ENCODE assay signal across 8 cellular contexts in genomic region chr1:110630770-110631663, GRCh38. TPM values are rescaled to one million over a fixed set of nuclear protein-coding genes. Genes with fewer than 3 reads are reported as not detected.
A peak's percentile ranks its signal among the peaks of the same experiment; 100 is the strongest.
DNase-seq lines count a peak whose midpoint lies in the region; ATAC-seq, FAIRE-seq and TF ChIP-seq lines count a peak whose summit lies in the region.

No MANE protein-coding gene starts in this region.

- 27% methylated on average over 13 of the region's 13 CpGs for WGBS in pancreas, 2 donors

- DNase-seq in ELR (ENCODE audit: low read depth) = peak; percentile 72
- peak; percentile 92 for DNase-seq in Karpas-422
- peak; percentile 59 for DNase-seq in RKO (ENCODE audit: low spot score)
- peak; percentile 84 for DNase-seq in activated T-helper 1 cell treated with anti-CD3 and anti-CD28 coated beads, Interleukin-12 subunit alpha, Interleukin-12 subunit beta, Interleukin-2, Interleukin-4 antibody, amounts not matched to agents 30 ng/mL and 10 ng/mL and 1 ng/mL, durations not matched to agents 14 hours and 24 hours and 36 hours (ENCODE audit: low spot score)
- peak; percentile 54 for DNase-seq in fibroblast of villous mesenchyme (ENCODE audit: low read depth)
- peak; percentile 65 to 88 (median 83) for DNase-seq in pancreas
- peak; percentile 87 for DNase-seq in upper lobe of right lung

- H3K36me3 ChIP-seq in Karpas-422 (ENCODE audit: insufficient read depth, low read length) (no peaks in the 10 kb centered on the region), pancreas (no peaks in the 10 kb centered on the region), upper lobe of right lung (no peaks in the 10 kb centered on the region)

- intact Hi-C loops in activated T-helper 1 cell treated with anti-CD3 and anti-CD28 coated beads, Interleukin-12 subunit alpha, Interleukin-12 subunit beta, Interleukin-2, Interleukin-4 antibody, amounts not matched to agents 30 ng/mL and 10 ng/mL and 1 ng/mL, durations not matched to agents 14 hours and 24 hours and 36 hours (cut with micrococcal nuclease) = loop anchor here (1.0 to 10.0 kb wide), 7 partner anchors 12 to 296 kb away; partner anchors contain the start of gene RBM15
- intact Hi-C loops in pancreas (cut with DNase I) (loop anchor here (5.0 to 10.0 kb wide), 4 partner anchors 134 to 151 kb away; no protein-coding TSS in a partner anchor), upper lobe of right lung (cut with DNase I) (loop anchor here (5.0 kb wide), 1 partner anchor 141 kb away; no protein-coding TSS in a partner anchor)

- H3K27ac ChIP-seq in Karpas-422 (ENCODE audit: low read length) (no peak overlapping the region), pancreas (no peak overlapping the region), upper lobe of right lung (no peak overlapping the region)

- no peaks in the 10 kb centered on the region for H4K20me1 ChIP-seq in Karpas-422 (ENCODE audit: insufficient read depth, low read depth, low read length)

- H3K4me3 ChIP-seq in Karpas-422 (ENCODE audit: low read length) (no peak overlapping the region), fibroblast of villous mesenchyme (ENCODE audit: low read depth, low read length) (no peak overlapping the region), pancreas (no peak overlapping the region), upper lobe of right lung (no peak overlapping the region)

- FAIRE-seq in pancreas (lab: Jason Lieb, UNC) = no peak

- H3K9me3 Mint-ChIP-seq in activated T-helper 1 cell treated with anti-CD3 and anti-CD28 coated beads, Interleukin-12 subunit alpha, Interleukin-12 subunit beta, Interleukin-2, Interleukin-4 antibody, amounts not matched to agents 30 ng/mL and 10 ng/mL and 1 ng/mL, durations not matched to agents 14 hours and 24 hours and 36 hours = peaks cover 3% of the 10 kb centered on the region

- H3K79me2 ChIP-seq in Karpas-422 (ENCODE audit: low read length) = no peaks in the 10 kb centered on the region

- H2AFZ ChIP-seq in Karpas-422 (ENCODE audit: low read length) = no peak overlapping the region

- peak; percentile 47 for ATAC-seq in GM21825 (IDR thresholded peaks at IDR 0.05; ENCODE audit: unreplicated experiment)
- ATAC-seq in pancreas = peak; percentile 66 to 87 (median 84)
- peak; percentile 93 for ATAC-seq in upper lobe of right lung

- H3K9me3 ChIP-seq in Karpas-422 (ENCODE audit: low read length) (no peaks in the 10 kb centered on the region), pancreas (no peaks in the 10 kb centered on the region), upper lobe of right lung (no peaks in the 10 kb centered on the region)

- peaks cover 3% of the 10 kb centered on the region; the same call in 1 of the 2 replicates for H3K4me1 ChIP-seq in Karpas-422 (ENCODE audit: low read length)
- peaks cover 0 to 9% (median 0%) of the 10 kb centered on the region in 3 donors for H3K4me1 ChIP-seq in pancreas
- peaks cover 18% of the 10 kb centered on the region for H3K4me1 ChIP-seq in upper lobe of right lung

- H3K4me2 ChIP-seq in Karpas-422 (ENCODE audit: low read depth, low read length, poor library complexity, severe bottlenecking) = no peak overlapping the region

- H3K4me3 Mint-ChIP-seq in activated T-helper 1 cell treated with anti-CD3 and anti-CD28 coated beads, Interleukin-12 subunit alpha, Interleukin-12 subunit beta, Interleukin-2, Interleukin-4 antibody, amounts not matched to agents 30 ng/mL and 10 ng/mL and 1 ng/mL, durations not matched to agents 14 hours and 24 hours and 36 hours = no peak overlapping the region

- no peak overlapping the region for H3K27ac Mint-ChIP-seq in activated T-helper 1 cell treated with anti-CD3 and anti-CD28 coated beads, Interleukin-12 subunit alpha, Interleukin-12 subunit beta, Interleukin-2, Interleukin-4 antibody, amounts not matched to agents 30 ng/mL and 10 ng/mL and 1 ng/mL, durations not matched to agents 14 hours and 24 hours and 36 hours

- H3K9me2 ChIP-seq in Karpas-422 (replicated peaks; ENCODE audit: insufficient read depth, low read length) = no peaks in the 10 kb centered on the region

- H3K36me3 Mint-ChIP-seq in activated T-helper 1 cell treated with anti-CD3 and anti-CD28 coated beads, Interleukin-12 subunit alpha, Interleukin-12 subunit beta, Interleukin-2, Interleukin-4 antibody, amounts not matched to agents 30 ng/mL and 10 ng/mL and 1 ng/mL, durations not matched to agents 14 hours and 24 hours and 36 hours (ENCODE audit: low read depth) = peaks cover 16% of the 10 kb centered on the region

- H3K27me3 Mint-ChIP-seq in activated T-helper 1 cell treated with anti-CD3 and anti-CD28 coated beads, Interleukin-12 subunit alpha, Interleukin-12 subunit beta, Interleukin-2, Interleukin-4 antibody, amounts not matched to agents 30 ng/mL and 10 ng/mL and 1 ng/mL, durations not matched to agents 14 hours and 24 hours and 36 hours (ENCODE audit: insufficient read depth) = no peaks in the 10 kb centered on the region

- TF ChIP-seq CTCF in fibroblast of villous mesenchyme (IDR thresholded peaks at IDR 0.05; ENCODE audit: insufficient read depth, low read depth, low read length) (peak; percentile 91), pancreas (IDR thresholded peaks at IDR 0.05) (peak; percentile 76 to 86 (median 81)), upper lobe of right lung (IDR thresholded peaks at IDR 0.05) (peak; percentile 87)

- H3K27me3 ChIP-seq in Karpas-422 (ENCODE audit: low read length) (no peaks in the 10 kb centered on the region), pancreas (no peaks in the 10 kb centered on the region), upper lobe of right lung (no peaks in the 10 kb centered on the region)

- H3K4me1 Mint-ChIP-seq in activated T-helper 1 cell treated with anti-CD3 and anti-CD28 coated beads, Interleukin-12 subunit alpha, Interleukin-12 subunit beta, Interleukin-2, Interleukin-4 antibody, amounts not matched to agents 30 ng/mL and 10 ng/mL and 1 ng/mL, durations not matched to agents 14 hours and 24 hours and 36 hours (ENCODE audit: low read depth) = peaks cover 67% of the 10 kb centered on the region

- H3K9ac ChIP-seq in Karpas-422 (ENCODE audit: low read length) = no peak overlapping the region

RNA-seq across cellular contexts. Expression of gene KCNA2, which starts 24.9 kb away (rescaled TPM):
- not detected in 2 replicates for total RNA-seq in Karpas-422 (2014; rRNA removed; shearing (Covaris generic); ENCODE audit: low replicate concordance)
- total RNA-seq in activated T-helper 1 cell treated with anti-CD3 and anti-CD28 coated beads, Interleukin-12 subunit alpha, Interleukin-12 subunit beta, Interleukin-2, Interleukin-4 antibody, amounts not matched to agents 30 ng/mL and 10 ng/mL and 1 ng/mL, durations not matched to agents 14 hours and 24 hours and 36 hours = 1.1 and 1.7 TPM in 2 replicates
- under 0.01 TPM in 1 of 2 replicates, not detected in the other for total RNA-seq in fibroblast of villous mesenchyme
- 1 to 10 TPM in 2 of 6 donors, under 1 TPM in 4; 0.40 to 1.6 (median 0.81) TPM for total RNA-seq in pancreas
- polyA plus RNA-seq in pancreas = under 1 TPM; 0.21 to 0.23 TPM
- total RNA-seq in upper lobe of right lung = 0.64 TPM

RNA-seq across cellular contexts. Expression of gene KCNA3, which starts 43.7 kb away (rescaled TPM):
- total RNA-seq in Karpas-422 (2014; rRNA removed; shearing (Covaris generic); ENCODE audit: low replicate concordance) = not detected in 2 replicates
- 38.1 and 42.2 TPM in 2 replicates for total RNA-seq in activated T-helper 1 cell treated with anti-CD3 and anti-CD28 coated beads, Interleukin-12 subunit alpha, Interleukin-12 subunit beta, Interleukin-2, Interleukin-4 antibody, amounts not matched to agents 30 ng/mL and 10 ng/mL and 1 ng/mL, durations not matched to agents 14 hours and 24 hours and 36 hours
- total RNA-seq in fibroblast of villous mesenchyme (under 0.01 and 0.64 TPM in 2 replicates), pancreas (1 to 10 TPM in 1 of 6 donors, under 1 TPM in 5; 0.37 to 1.2 (median 0.58) TPM), upper lobe of right lung (8.9 TPM)
- under 1 TPM; 0.08 to 0.70 TPM for polyA plus RNA-seq in pancreas
